In the genomic region with DNA sequence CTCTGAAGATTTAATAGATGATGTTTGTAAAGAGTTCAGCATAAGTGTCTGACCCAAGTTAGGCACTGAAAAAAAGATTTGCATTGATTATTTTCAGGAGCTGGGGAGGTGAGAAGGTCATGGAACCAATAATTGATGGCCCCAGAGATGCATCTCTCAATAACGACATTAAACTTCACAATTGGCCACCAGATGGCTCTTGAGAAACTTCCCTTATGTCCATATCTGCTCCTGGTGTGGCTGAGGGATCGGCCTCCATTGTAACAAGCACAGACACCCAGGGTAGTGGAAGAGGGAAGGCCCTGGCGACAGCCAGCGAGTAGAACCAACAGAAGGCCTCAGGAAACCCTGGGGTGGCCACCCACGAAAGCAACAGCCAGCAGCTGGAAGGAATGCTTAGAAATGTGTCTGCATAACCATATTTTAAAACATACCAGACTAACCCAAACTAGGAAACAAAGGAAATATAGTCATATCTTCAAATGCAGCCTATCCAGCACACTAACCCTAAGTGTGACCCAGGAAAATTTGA, we compare ENCODE assay signal across 17 cellular contexts.
A peak's percentile ranks its signal among the peaks of the same experiment; 100 is the strongest.
DNase-seq lines count a peak whose midpoint lies in the region; ATAC-seq and TF ChIP-seq lines count a peak whose summit lies in the region.
"Had no signal": no experiment of that assay in that cellular context is flagged by ENCODE, and none has a peak within 500 bp of the region (broad histone marks: within the 10 kb centered on the region; RNA-seq: fewer than 3 reads in every experiment).

No MANE protein-coding gene starts in this region.

- TF ChIP-seq RAD21 in SK-N-SH (IDR thresholded peaks at IDR 0.05; ENCODE audit: low read length): 0 out of 2 replicates have a peak, but pooled peaks have one; percentile 10

- no peak overlapping the region for H3K4me2 ChIP-seq in SK-N-SH

- no peaks in the 10 kb centered on the region for H3K36me3 Mint-ChIP-seq in activated T-helper 17 cell treated with anti-CD3 and anti-CD28 coated beads, Interleukin-2, amount 50 U/mL, for 72 hours (ENCODE audit: low read depth)
- H3K36me3 Mint-ChIP-seq: activated naive CD4-positive, alpha-beta T cell treated with anti-CD3 and anti-CD28 coated beads, Interleukin-2, amount 50 U/mL, for 24 hours had no signal

- no peak overlapping the region for H3K9ac ChIP-seq in SK-N-SH

- no peaks in the 10 kb centered on the region for H3F3A ChIP-seq in SK-N-SH (replicated peaks; ENCODE audit: insufficient read depth)

- H2AFZ ChIP-seq in SK-N-SH (ENCODE audit: low read depth): no peak overlapping the region

- peaks cover 4% of the 10 kb centered on the region for H3K27me3 Mint-ChIP-seq in activated T-helper 17 cell treated with anti-CD3 and anti-CD28 coated beads, Interleukin-2, amount 50 U/mL, for 72 hours
- H3K27me3 Mint-ChIP-seq: activated naive CD4-positive, alpha-beta T cell treated with anti-CD3 and anti-CD28 coated beads, Interleukin-2, amount 50 U/mL, for 24 hours; dendritic cell treated with granulocyte-macrophage colony-stimulating factor and Interleukin-4, amounts not matched to agents 40 ng/mL and 50 ng/mL, for 4 days; stimulated activated naive CD8-positive, alpha-beta T cell treated with anti-CD3 and anti-CD28 coated beads, Interleukin-15, amount 100 ng/mL, for 72 hours had no signal

- H3K4me3 ChIP-seq in GM06990 (replicated peaks; ENCODE audit: low read depth, low read length): no peak overlapping the region
- H3K4me3 ChIP-seq in SK-N-SH (ENCODE audit: low read depth in 2 of 2, low read length in 1 of 2): no peak overlapping the region
- H3K4me3 ChIP-seq in prostate gland: no peak overlapping the region
- H3K4me3 ChIP-seq: left lung had no signal

- no peak overlapping the region for H3K4me3 Mint-ChIP-seq in activated T-helper 17 cell treated with anti-CD3 and anti-CD28 coated beads, Interleukin-2, amount 50 U/mL, for 72 hours
- H3K4me3 Mint-ChIP-seq: activated naive CD4-positive, alpha-beta T cell treated with anti-CD3 and anti-CD28 coated beads, Interleukin-2, amount 50 U/mL, for 24 hours; dendritic cell treated with granulocyte-macrophage colony-stimulating factor and Interleukin-4, amounts not matched to agents 40 ng/mL and 50 ng/mL, for 4 days; stimulated activated naive CD8-positive, alpha-beta T cell treated with anti-CD3 and anti-CD28 coated beads, Interleukin-15, amount 100 ng/mL, for 72 hours had no signal

- H3K9me3 ChIP-seq in SK-N-SH (no peaks in the 10 kb centered on the region), prostate gland (no peaks in the 10 kb centered on the region)
- H3K9me3 ChIP-seq: left lung had no signal

- POLR2A ChIA-PET in SK-N-SH (lab: Yijun Ruan, JAX): no interaction called here

- intact Hi-C loops in prostate gland (cut with DNase I): no loop called here

- H3K36me3 ChIP-seq in GM06990 (ENCODE audit: control insufficient read depth, insufficient read depth, low read length): no peaks in the 10 kb centered on the region
- H3K36me3 ChIP-seq in SK-N-SH (replicated peaks in 1 of 2; ENCODE audit: control insufficient read depth in 1 of 2, insufficient read depth in 2 of 2, low read length in 1 of 2): no peaks in the 10 kb centered on the region
- no peaks in the 10 kb centered on the region for H3K36me3 ChIP-seq in prostate gland
- H3K36me3 ChIP-seq: left lung had no signal

- TF ChIP-seq EP300 in SK-N-SH (IDR thresholded peaks at IDR 0.05; ENCODE audit: borderline replicate concordance in 1 of 2, low read depth in 1 of 2, low read length in 1 of 2): no peak

- DNase-seq in GM06990 (ENCODE audit: extremely low read depth, insufficient read length): no peak
- DNase-seq in HuH-7 (ENCODE audit: low spot score): peak; percentile 16
- DNase-seq in SK-N-SH: peak; percentile 30
- no peak for DNase-seq in left lobe of liver (ENCODE audit: low spot score)
- DNase-seq in amniotic stem cell (lab: John Stamatoyannopoulos, UW): no peak
- no peak for DNase-seq in prostate gland (ENCODE audit: low spot score)
- DNase-seq: activated CD4-positive, alpha-beta T cell treated with anti-CD3 and anti-CD28 coated beads, Interleukin-2, amount 50 U/mL, for 4 hours; DND-41; NCI-H345; occipital lobe; stimulated activated CD4-positive, alpha-beta T cell treated with anti-CD3 and anti-CD28 coated beads, Interleukin-4, amount 100 ng/mL, for 1 hour; stimulated activated naive CD8-positive, alpha-beta T cell treated with anti-CD3 and anti-CD28 coated beads, Interleukin-15, amount 100 ng/mL, for 72 hours had no signal

- no peaks in the 10 kb centered on the region for H4K20me1 ChIP-seq in SK-N-SH (ENCODE audit: insufficient read depth)

- CTCF ChIA-PET in SK-N-SH (lab: Yijun Ruan, JAX): interaction anchor here (1.1 kb wide), 3 partner anchors 9 to 969 kb away, joined by 3 read pairs; no protein-coding TSS in a partner anchor

- peak; percentile 34 for ATAC-seq in left lobe of liver
- ATAC-seq in HG03139 (IDR thresholded peaks at IDR 0.05; ENCODE audit: unreplicated experiment): no peak
- ATAC-seq in activated T-helper 17 cell treated with anti-CD3 and anti-CD28 coated beads, Interleukin-2, amount 50 U/mL, for 72 hours (replicated peaks): no peak
- ATAC-seq: left lung; stimulated activated naive CD8-positive, alpha-beta T cell treated with anti-CD3 and anti-CD28 coated beads, Interleukin-15, amount 100 ng/mL, for 72 hours had no signal

- no peak overlapping the region for H3K27ac ChIP-seq in SK-N-SH (ENCODE audit: low read depth in 2 of 2, low read length in 1 of 2)
- H3K27ac ChIP-seq in prostate gland: no peak overlapping the region
- H3K27ac ChIP-seq: left lung had no signal

- 67% methylated on average over 5 of the region's 5 CpGs for WGBS in SK-N-SH (ENCODE audit: low lambda C conversion rate)
- 74% methylated on average over 5 of the region's 5 CpGs for WGBS in prostate gland

- no peaks in the 10 kb centered on the region for H3K4me1 Mint-ChIP-seq in activated T-helper 17 cell treated with anti-CD3 and anti-CD28 coated beads, Interleukin-2, amount 50 U/mL, for 72 hours
- H3K4me1 Mint-ChIP-seq: activated naive CD4-positive, alpha-beta T cell treated with anti-CD3 and anti-CD28 coated beads, Interleukin-2, amount 50 U/mL, for 24 hours; stimulated activated naive CD8-positive, alpha-beta T cell treated with anti-CD3 and anti-CD28 coated beads, Interleukin-15, amount 100 ng/mL, for 72 hours had no signal

- no peak overlapping the region for H3K27ac Mint-ChIP-seq in activated T-helper 17 cell treated with anti-CD3 and anti-CD28 coated beads, Interleukin-2, amount 50 U/mL, for 72 hours
- H3K27ac Mint-ChIP-seq: activated naive CD4-positive, alpha-beta T cell treated with anti-CD3 and anti-CD28 coated beads, Interleukin-2, amount 50 U/mL, for 24 hours; dendritic cell treated with granulocyte-macrophage colony-stimulating factor and Interleukin-4, amounts not matched to agents 40 ng/mL and 50 ng/mL, for 4 days; stimulated activated naive CD8-positive, alpha-beta T cell treated with anti-CD3 and anti-CD28 coated beads, Interleukin-15, amount 100 ng/mL, for 72 hours had no signal

- TF ChIP-seq CTCF in GM06990 (IDR thresholded peaks at IDR 0.05; ENCODE audit: insufficient read depth, low read length, poor library complexity, severe bottlenecking) (peak; percentile 17), SK-N-SH (IDR thresholded peaks at IDR 0.05) (peak; percentile 32; the same call in 1 of the 2 replicates), prostate gland (IDR thresholded peaks at IDR 0.05) (no peak)

- no peaks in the 10 kb centered on the region for H3K9me3 Mint-ChIP-seq in activated T-helper 17 cell treated with anti-CD3 and anti-CD28 coated beads, Interleukin-2, amount 50 U/mL, for 72 hours
- H3K9me3 Mint-ChIP-seq: activated naive CD4-positive, alpha-beta T cell treated with anti-CD3 and anti-CD28 coated beads, Interleukin-2, amount 50 U/mL, for 24 hours; stimulated activated naive CD8-positive, alpha-beta T cell treated with anti-CD3 and anti-CD28 coated beads, Interleukin-15, amount 100 ng/mL, for 72 hours had no signal

- no peaks in the 10 kb centered on the region for H3K79me2 ChIP-seq in SK-N-SH (ENCODE audit: insufficient read depth)

- H3K27me3 ChIP-seq in GM06990 (replicated peaks; ENCODE audit: control insufficient read depth, insufficient read depth, low read length) (no peaks in the 10 kb centered on the region), SK-N-SH (ENCODE audit: insufficient read depth) (no peaks in the 10 kb centered on the region), prostate gland (replicated peaks; ENCODE audit: insufficient read depth) (no peaks in the 10 kb centered on the region)
- H3K27me3 ChIP-seq: left lung had no signal

- H3K4me1 ChIP-seq in SK-N-SH (ENCODE audit: control insufficient read depth in 1 of 2, insufficient read depth in 2 of 2, low read depth in 1 of 2, low read length in 1 of 2) (no peaks in the 10 kb centered on the region; a peak in 1 of 4 replicates), prostate gland (replicated peaks) (no peaks in the 10 kb centered on the region)
- H3K4me1 ChIP-seq: left lung had no signal

- H3K9me2 ChIP-seq in SK-N-SH: no peaks in the 10 kb centered on the region

- TF ChIP-seq POLR2A in prostate gland (IDR thresholded peaks at IDR 0.05): no peak

TF ChIP-seq in SK-N-SH, 30 proteins besides CTCF, POLR2A, EP300 and RAD21:
- no peak for TF ChIP-seq TEAD4 (IDR thresholded peaks at IDR 0.05; ENCODE audit: borderline replicate concordance, insufficient read depth)
- TF ChIP-seq SMC3 (IDR thresholded peaks at IDR 0.05; ENCODE audit: low read depth, low read length): no peak
- no peak for TF ChIP-seq POLR2AphosphoS5 (IDR thresholded peaks at IDR 0.05; ENCODE audit: low read depth, low read length)
- TF ChIP-seq TCF12 (IDR thresholded peaks at IDR 0.05): no peak
- TF ChIP-seq, protein P1, sequence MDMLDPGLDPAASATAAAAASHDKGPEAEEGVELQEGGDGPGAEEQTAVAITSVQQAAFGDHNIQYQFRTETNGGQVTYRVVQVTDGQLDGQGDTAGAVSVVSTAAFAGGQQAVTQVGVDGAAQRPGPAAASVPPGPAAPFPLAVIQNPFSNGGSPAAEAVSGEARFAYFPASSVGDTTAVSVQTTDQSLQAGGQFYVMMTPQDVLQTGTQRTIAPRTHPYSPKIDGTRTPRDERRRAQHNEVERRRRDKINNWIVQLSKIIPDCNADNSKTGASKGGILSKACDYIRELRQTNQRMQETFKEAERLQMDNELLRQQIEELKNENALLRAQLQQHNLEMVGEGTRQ (IDR thresholded peaks at IDR 0.05; ENCODE audit: borderline replicate concordance, low read depth, low read length): no peak
- no peak for TF ChIP-seq MEF2A (IDR thresholded peaks at IDR 0.05; ENCODE audit: borderline replicate concordance, low read depth)
- no peak for TF ChIP-seq SIN3A (IDR thresholded peaks at IDR 0.05; ENCODE audit: borderline replicate concordance, low read depth, low read length)
TF ChIP-seq in SK-N-SH: peak in this region for 0.

Comparison
In these comparisons a context has a peak if more than half of its experiments do, and no peak if none do; other contexts are left out.
1. DNase-seq: peak in HuH-7 (single experiment) and SK-N-SH (single experiment); none in GM06990 (single experiment), left lobe of liver (single experiment), amniotic stem cell (single experiment) and prostate gland (single experiment).
2. CTCF ChIP-seq: peak in GM06990 (single experiment) and SK-N-SH (single experiment); none in prostate gland (0 of 4).